Comparison of ENCODE assay signal across 1 cellular context in genomic region chr4:169256101-169256612, GRCh38.
A peak's percentile ranks its signal among the peaks of the same experiment; 100 is the strongest.
TF ChIP-seq lines count a peak whose summit lies in the region.

No MANE protein-coding gene starts in this region.

TF ChIP-seq in HEK293, 187 proteins besides CTCF, POLR2A, EP300 and RAD21 (continued from another document):
- no peak for TF ChIP-seq PRDM4 (tag by site-specific recombination; IDR thresholded peaks at IDR 0.05)
- no peak for TF ChIP-seq MZF1 (tag by site-specific recombination; IDR thresholded peaks at IDR 0.05; ENCODE audit: borderline replicate concordance)
- peak; percentile 97 for TF ChIP-seq WT1 (tag by site-specific recombination; IDR thresholded peaks at IDR 0.05)
- peak; percentile 70; the same call in 1 of the 2 replicates for TF ChIP-seq PRDM1 (tag by site-specific recombination; IDR thresholded peaks at IDR 0.05)
